Comparison of ENCODE assay signal across 8 cellular contexts in the genomic region with DNA sequence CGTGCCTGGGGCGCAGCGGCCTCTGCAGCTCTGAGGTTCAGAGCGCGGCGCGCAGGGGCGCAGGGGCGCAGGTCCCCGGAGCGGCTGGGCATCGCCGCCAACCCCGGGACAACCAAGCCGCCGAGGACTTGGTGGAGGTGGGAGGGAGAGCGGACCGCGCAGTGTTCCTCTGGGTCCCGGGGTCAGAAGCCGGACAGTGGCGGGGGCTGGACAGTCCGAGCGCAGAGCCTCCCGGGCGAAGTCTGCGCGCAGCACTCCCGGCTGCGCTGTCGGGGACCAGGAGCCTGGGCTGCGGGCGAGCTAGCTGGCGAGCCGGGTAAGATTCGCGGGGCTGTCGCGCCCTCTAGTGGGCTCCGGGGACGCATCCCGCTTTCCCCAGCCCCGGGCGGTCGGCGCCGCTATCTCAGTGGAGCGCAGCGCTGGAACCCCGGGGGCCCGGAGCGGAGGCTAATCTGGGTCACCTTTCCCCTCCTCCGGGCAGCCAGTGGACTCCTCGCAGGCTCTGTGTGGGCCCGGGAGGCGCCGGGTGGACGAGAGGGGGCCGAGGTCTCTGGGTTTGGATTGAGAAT. TPM values are rescaled to one million over a fixed set of nuclear protein-coding genes. Genes with fewer than 3 reads are reported as not detected.
A peak's percentile ranks its signal among the peaks of the same experiment; 100 is the strongest.
DNase-seq lines count a peak whose midpoint lies in the region; ATAC-seq, FAIRE-seq and TF ChIP-seq lines count a peak whose summit lies in the region.

No MANE protein-coding gene starts in this region.

- H3K4me3 ChIP-seq in bronchial epithelial cell (ENCODE audit: low read depth, low read length) (peak overlapping the region; percentile 39), spleen (peak overlapping the region; percentile 45 to 81 (median 54))

- H3K27ac ChIP-seq in spleen = peak overlapping the region in 7 of 8 donors; percentile 41 to 80 (median 66)

- FAIRE-seq in bronchial epithelial cell (lab: Jason Lieb, UNC) = no peak

- H3K9me3 Mint-ChIP-seq in activated B cell treated with CpG ODN at 0.5 μM for 24 hours = no peaks in the 10 kb centered on the region

- H3K36me3 Mint-ChIP-seq in activated B cell treated with CpG ODN at 0.5 μM for 24 hours (ENCODE audit: low read depth) = no peaks in the 10 kb centered on the region

- 0 to 7% (median 1%) methylated on average over 3 to 59 of the region's 59 CpGs for WGBS in spleen, 5 donors

- peak; percentile 87 for ATAC-seq in GM18511 (IDR thresholded peaks at IDR 0.05; ENCODE audit: unreplicated experiment)
- ATAC-seq in HG03039 (IDR thresholded peaks at IDR 0.05; ENCODE audit: unreplicated experiment) = peak; percentile 87
- ATAC-seq in activated B cell treated with CpG ODN at 0.5 μM for 24 hours (ENCODE audit: low read depth) = peak; percentile 80

- no peaks in the 10 kb centered on the region for H3K36me3 ChIP-seq in bronchial epithelial cell (ENCODE audit: control insufficient read depth, insufficient read depth, low read length)
- H3K36me3 ChIP-seq in spleen = no peaks in the 10 kb centered on the region

- peaks cover 31% of the 10 kb centered on the region for H3K4me1 Mint-ChIP-seq in activated B cell treated with CpG ODN at 0.5 μM for 24 hours

- TF ChIP-seq POLR2A in spleen (IDR thresholded peaks at IDR 0.05) = no peak

- intact Hi-C loops in activated B cell treated with CpG ODN at 0.5 μM for 24 hours (cut with micrococcal nuclease) (loop anchor here (1.0 to 5.0 kb wide), 7 partner anchors 140 to 1688 kb away; a partner anchor contains a TSS), spleen (cut with DNase I; ENCODE audit: low total_unique reads) (loop anchor here (5.0 kb wide), 1 partner anchor 1036 kb away; no protein-coding TSS in a partner anchor)

- CTCF ChIA-PET in activated B cell treated with CpG ODN at 0.5 μM for 24 hours (lab: Charles Lee) = interaction anchor here (0.8 to 3.9 kb wide), 27 partner anchors 7 to 1858 kb away, joined by 3 to 60 read pairs (median 5); a partner anchor contains a TSS

- peaks cover 21 to 64% (median 49%) of the 10 kb centered on the region in 6 donors for H3K4me1 ChIP-seq in spleen

- peaks cover 54% of the 10 kb centered on the region for H3K27me3 Mint-ChIP-seq in activated B cell treated with CpG ODN at 0.5 μM for 24 hours

- peak overlapping the region; percentile 82 for H3K4me3 Mint-ChIP-seq in activated B cell treated with CpG ODN at 0.5 μM for 24 hours

- POLR2A ChIA-PET in activated B cell treated with CpG ODN at 0.5 μM for 24 hours (lab: Charles Lee) = interaction anchor here (0.6 to 1.0 kb wide), 3 partner anchors 137 to 1857 kb away, joined by 3 to 6 read pairs (median 4); no protein-coding TSS in a partner anchor

- TF ChIP-seq CTCF in activated B cell treated with CpG ODN at 0.5 μM for 24 hours (IDR thresholded peaks at IDR 0.05) = peak; percentile 17
- peak; percentile 92 for TF ChIP-seq CTCF in bronchial epithelial cell (IDR thresholded peaks at IDR 0.05; ENCODE audit: insufficient read depth, low read length, severe bottlenecking)
- TF ChIP-seq CTCF in spleen (IDR thresholded peaks at IDR 0.05 in 8 of 11, conservative IDR thresholded peaks at IDR 0.05 in 3 of 11) = peak; percentile 48 to 91 (median 77)

- peak; percentile 99 for DNase-seq in 8988T
- peak; percentile 49 for DNase-seq in NCI-H2171 treated with DMSO at 0.1 percent for 48 hours (lab: John Stamatoyannopoulos, UW)
- DNase-seq in activated B cell treated with CpG ODN at 0.5 μM for 24 hours = peak; percentile 68
- DNase-seq in bronchial epithelial cell (ENCODE audit: low read depth) = peak; percentile 56
- DNase-seq in inferior parietal cortex (ENCODE audit: extremely low spot score) = peak; percentile 81
- DNase-seq in spleen = peak; percentile 94

- H3K9me3 ChIP-seq in spleen = no peaks in the 10 kb centered on the region

- peaks cover 27% of the 10 kb centered on the region for H3K27me3 ChIP-seq in bronchial epithelial cell (ENCODE audit: control insufficient read depth, insufficient read depth, low read length)
- peaks cover 0 to 81% (median 55%) of the 10 kb centered on the region in 7 donors for H3K27me3 ChIP-seq in spleen (replicated peaks in 1 of 7)

- H3K27ac Mint-ChIP-seq in activated B cell treated with CpG ODN at 0.5 μM for 24 hours = no peak overlapping the region

RNA-seq across cellular contexts. Expression of a gene that starts 4.1 kb away (rescaled TPM):
- total RNA-seq in activated B cell treated with CpG ODN at 0.5 μM for 24 hours (not detected in 2 replicates), bronchial epithelial cell (0.26 and 2.1 TPM in 2 replicates), spleen (100 to 1,000 TPM in 5 of 7 donors, 10 to 100 TPM in 2; 49.3 to 399 (median 294) TPM)
- polyA plus RNA-seq in spleen = 10 to 100 TPM; 11.1 to 22.7 (median 18.4) TPM

Comparison
In these comparisons a context has a peak if more than half of its experiments do, and no peak if none do; other contexts are left out.
1. Peak in every context shown above with its lines: DNase-seq, ATAC-seq, H3K4me3 ChIP-seq and H3K27ac ChIP-seq.
2. DNase-seq: peak in every context shown above with its lines; median percentile 99 in 8988T; 94 in spleen; 81 in inferior parietal cortex; 68 in activated B cell treated with CpG ODN at 0.5 μM for 24 hours; 56 in bronchial epithelial cell; 49 in NCI-H2171 treated with DMSO at 0.1 percent for 48 hours.
3. CTCF ChIP-seq: peak in every context shown above with its lines; median percentile 92 in bronchial epithelial cell; 77 in spleen; 17 in activated B cell treated with CpG ODN at 0.5 μM for 24 hours.
4. RNA of a gene that starts 4.1 kb away (total RNA-seq): 49.3 to 399 TPM in spleen; 0.26 to 2.1 TPM in bronchial epithelial cell and not detected in activated B cell treated with CpG ODN at 0.5 μM for 24 hours; every median in the first group is over 10 times any median in the second.